ENCODE assay signal across 14 cellular contexts in genomic region chr3:67678665-67679064, GRCh38. TPM values are rescaled to one million over a fixed set of nuclear protein-coding genes. Genes with fewer than 3 reads are reported as not detected.
DNase-seq lines count a peak whose midpoint lies in the region; ATAC-seq and TF ChIP-seq lines count a peak whose summit lies in the region.
"Had no signal": no experiment of that assay in that cellular context is flagged by ENCODE, and none has a peak within 500 bp of the region (broad histone marks: within the 10 kb centered on the region; RNA-seq: fewer than 3 reads in every experiment).

No MANE protein-coding gene starts in this region.

- H3K27me3 Mint-ChIP-seq in central memory CD8-positive, alpha-beta T cell: no peaks in the 10 kb centered on the region

- H3K4me1 ChIP-seq in hepatocyte (ENCODE audit: insufficient read depth) (no peaks in the 10 kb centered on the region), colonic mucosa (no peaks in the 10 kb centered on the region)
- H3K4me1 ChIP-seq: A549 had no signal

- H4K20me1 ChIP-seq in hepatocyte (ENCODE audit: insufficient read depth, poor library complexity, severe bottlenecking): no peaks in the 10 kb centered on the region

- H3K4me2 ChIP-seq in hepatocyte: no peak overlapping the region
- H3K4me2 ChIP-seq: A549 had no signal

- H3K9me3 ChIP-seq in hepatocyte (ENCODE audit: low read depth): no peaks in the 10 kb centered on the region
- H3K9me3 ChIP-seq in colonic mucosa: no peaks in the 10 kb centered on the region
- H3K9me3 ChIP-seq: A549 had no signal

- H3K36me3 Mint-ChIP-seq in central memory CD8-positive, alpha-beta T cell (ENCODE audit: insufficient read depth): no peaks in the 10 kb centered on the region

- H3K4me1 Mint-ChIP-seq in central memory CD8-positive, alpha-beta T cell: peaks cover 27% of the 10 kb centered on the region

- peak overlapping the region; percentile 8 for H3K4me3 Mint-ChIP-seq in central memory CD8-positive, alpha-beta T cell

- no peak overlapping the region for H3K27ac ChIP-seq in hepatocyte
- H3K27ac ChIP-seq in colonic mucosa: no peak overlapping the region
- H3K27ac ChIP-seq: A549, cardiac muscle cell had no signal

- intact Hi-C loops in colonic mucosa (cut with DNase I): no loop called here

- no peaks in the 10 kb centered on the region for H3K9me3 Mint-ChIP-seq in central memory CD8-positive, alpha-beta T cell

- H3K36me3 ChIP-seq in hepatocyte (replicated peaks; ENCODE audit: insufficient read depth, low read depth) (no peaks in the 10 kb centered on the region), colonic mucosa (no peaks in the 10 kb centered on the region)
- H3K36me3 ChIP-seq: cardiac muscle cell had no signal

- no peaks in the 10 kb centered on the region for H3K79me2 ChIP-seq in hepatocyte

- no peaks in the 10 kb centered on the region for H3K9me2 ChIP-seq in hepatocyte (replicated peaks; ENCODE audit: insufficient read depth)

- no peak overlapping the region for H3K9ac ChIP-seq in colonic mucosa (ENCODE audit: low read depth in 2 of 2, low read length in 2 of 2)

- DNase-seq in NCI-H2107 treated with DMSO at 0.1 percent for 48 hours (lab: John Stamatoyannopoulos, UW; ENCODE audit: unreplicated experiment) (peak; percentile 70), NCI-H2107 (lab: John Stamatoyannopoulos, UW) (no peak), GM20000 (ENCODE audit: low spot score) (peak; percentile 6), hepatocyte (ENCODE audit: low spot score) (no peak), GM10266 (ENCODE audit: extremely low spot score) (no peak), colonic mucosa (no peak)
- DNase-seq in central memory CD8-positive, alpha-beta T cell (ENCODE audit: low spot score in 2 of 2): no peak
- DNase-seq: activated CD4-positive, alpha-beta T cell treated with anti-CD3 and anti-CD28 coated beads for 4 hours; NCI-H1092 treated with DMSO at 0.1 percent for 48 hours; retina had no signal

- H2AFZ ChIP-seq in hepatocyte: no peak overlapping the region

- no peak for TF ChIP-seq CTCF in GM20000 (IDR thresholded peaks at IDR 0.05; ENCODE audit: extremely low read depth, missing control alignments)
- TF ChIP-seq CTCF in hepatocyte (IDR thresholded peaks at IDR 0.05; ENCODE audit: poor library complexity): no peak
- no peak for TF ChIP-seq CTCF in GM10266 (IDR thresholded peaks at IDR 0.05; ENCODE audit: control insufficient read depth, insufficient read depth, low read depth, missing control alignments)
- no peak for TF ChIP-seq CTCF in colonic mucosa (IDR thresholded peaks at IDR 0.05)

- H3K27me3 ChIP-seq in hepatocyte (no peaks in the 10 kb centered on the region), colonic mucosa (no peaks in the 10 kb centered on the region)
- H3K27me3 ChIP-seq: cardiac muscle cell had no signal

- peak overlapping the region; percentile 62 for H3K27ac Mint-ChIP-seq in central memory CD8-positive, alpha-beta T cell (ENCODE audit: low read depth)

- ATAC-seq in HG03280 (IDR thresholded peaks at IDR 0.05; ENCODE audit: unreplicated experiment): peak; percentile 64
- ATAC-seq in central memory CD8-positive, alpha-beta T cell (replicated peaks; ENCODE audit: extremely low read depth, poor library complexity, severe bottlenecking): peak; percentile 76
- ATAC-seq: A549, Panc1 had no signal

- H3K4me3 ChIP-seq in hepatocyte (no peak overlapping the region), colonic mucosa (no peak overlapping the region)
- H3K4me3 ChIP-seq: A549, cardiac muscle cell had no signal

RNA-seq across cellular contexts. Expression of gene SUCLG2, which starts 24.3 kb away (rescaled TPM):
- total RNA-seq in hepatocyte (87.7 and 94.2 TPM in 2 replicates), colonic mucosa (100 to 1,000 TPM; 114 to 219 TPM)
- polyA plus RNA-seq in hepatocyte: 52.1 and 58.0 TPM in 2 replicates

Comparison
In these comparisons a context has a peak if more than half of its experiments do, and no peak if none do; other contexts are left out.
1. DNase-seq: peak in NCI-H2107 treated with DMSO at 0.1 percent for 48 hours (single experiment) and GM20000 (single experiment); none in NCI-H2107 (single experiment), central memory CD8-positive, alpha-beta T cell (0 of 2), hepatocyte (single experiment), GM10266 (single experiment) and colonic mucosa (single experiment).